23 cellular contexts compared by ENCODE assay signal in genomic region chr12:123935956-123936355, GRCh38.
"Had no signal": no experiment of that assay in that cellular context is flagged by ENCODE, and none has a peak within 500 bp of the region (broad histone marks: within the 10 kb centered on the region; RNA-seq: fewer than 3 reads in every experiment).

No MANE protein-coding gene starts in this region.

- H3K4me3 ChIP-seq: cardiac muscle cell, hepatocyte, lower lobe of right lung, prostate gland, right atrium auricular region, skin epidermis, suprapubic skin, transverse colon, uterus had no signal

- H3K9me3 Mint-ChIP-seq: activated CD4-positive, alpha-beta T cell treated with anti-CD3 and anti-CD28 coated beads, Interleukin-2, amount 10 ng/mL, durations not matched to agents 24 days and 14 days; stimulated activated naive CD8-positive, alpha-beta T cell treated with anti-CD3 and anti-CD28 coated beads, Interleukin-15, amount 100 ng/mL, for 72 hours had no signal

- H3K4me3 Mint-ChIP-seq: stimulated activated naive CD8-positive, alpha-beta T cell treated with anti-CD3 and anti-CD28 coated beads, Interleukin-15, amount 100 ng/mL, for 72 hours had no signal

- H3K27ac ChIP-seq: cardiac muscle cell, epithelial cell of prostate, foreskin keratinocyte, hepatocyte, lower lobe of right lung, prostate gland, right atrium auricular region, skin epidermis, suprapubic skin, transverse colon, uterus had no signal

- H3K27me3 Mint-ChIP-seq: activated naive CD8-positive, alpha-beta T cell had no signal

- H3K4me1 ChIP-seq: foreskin keratinocyte, prostate gland, suprapubic skin, transverse colon, uterus had no signal

- H3K27me3 ChIP-seq: cardiac muscle cell, hepatocyte, right atrium auricular region, suprapubic skin, transverse colon, uterus had no signal

- H3K36me3 ChIP-seq: prostate gland, uterus had no signal

- H3K9me3 ChIP-seq: lower lobe of right lung, prostate gland, right atrium auricular region, suprapubic skin, transverse colon, uterus had no signal

- DNase-seq: activated CD4-positive, alpha-beta T cell treated with anti-CD3 and anti-CD28 coated beads, Interleukin-2, amount 10 ng/mL, durations not matched to agents 24 days and 14 days; activated CD4-positive, CD25-positive, alpha-beta regulatory T cell; activated CD8-positive, alpha-beta memory T cell treated with anti-CD3 and anti-CD28 coated beads for 24 hours; activated CD8-positive, alpha-beta memory T cell treated with anti-CD3 and anti-CD28 coated beads, Interleukin-2, amount 50 U/mL, for 48 hours; activated gamma-delta T cell; activated T-cell treated with anti-CD3 and anti-CD28 coated beads, Interleukin-2, amount 50 U/mL, for 48 hours; amygdala; foreskin keratinocyte; left colon; lower lobe of right lung; stimulated activated naive CD8-positive, alpha-beta T cell treated with anti-CD3 and anti-CD28 coated beads, Interleukin-15, amount 100 ng/mL, for 72 hours; SW 1271; T-helper 9 cell; transverse colon; uterus had no signal

- ATAC-seq: foreskin keratinocyte; left colon; stimulated activated naive CD8-positive, alpha-beta T cell treated with anti-CD3 and anti-CD28 coated beads, Interleukin-15, amount 100 ng/mL, for 72 hours had no signal
